In the genomic region with DNA sequence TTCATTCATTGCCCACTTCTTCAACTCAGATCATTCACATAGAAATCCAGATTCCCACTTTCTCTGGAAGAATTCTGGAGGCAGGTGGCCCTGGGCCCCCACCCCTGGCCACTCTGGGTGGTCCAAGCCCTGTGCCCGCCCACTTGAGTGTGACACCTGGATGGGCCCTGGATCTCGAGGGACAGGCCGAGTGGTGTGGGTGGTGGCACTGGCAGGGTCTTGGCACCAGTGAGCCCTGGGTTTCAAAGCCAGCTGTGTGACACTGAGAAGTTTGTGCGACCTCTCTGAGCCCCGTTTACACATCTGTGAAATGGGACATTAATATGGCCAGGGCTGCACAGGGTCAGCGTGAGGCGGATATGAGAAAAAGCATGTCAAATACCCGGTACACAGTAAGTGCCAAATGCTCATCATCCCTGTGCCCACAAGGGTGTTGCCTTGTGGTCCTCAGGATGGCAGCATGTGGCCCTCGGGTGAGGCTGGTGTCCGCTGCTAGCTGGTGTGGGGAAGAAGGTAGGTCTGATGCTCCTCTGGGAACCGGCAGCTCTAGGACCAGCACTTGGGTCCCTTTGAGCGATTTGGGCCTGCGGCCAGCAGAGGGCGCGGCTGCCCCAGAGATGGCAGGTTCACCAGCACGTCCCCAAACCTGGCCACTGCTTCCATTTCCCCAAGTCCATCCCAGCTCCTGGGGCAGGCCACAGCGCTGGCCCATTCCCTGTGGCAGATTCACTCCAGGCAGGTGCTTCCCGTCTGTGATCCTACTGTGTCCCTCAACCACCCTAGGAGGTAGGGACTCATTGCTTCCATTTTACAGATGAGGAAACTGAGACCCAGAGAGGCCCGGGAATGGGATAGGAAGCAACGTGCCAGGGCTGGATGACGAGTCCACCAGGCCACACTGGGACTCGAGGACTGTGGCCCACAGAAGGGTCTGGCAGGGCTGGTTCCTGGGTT, we compare ENCODE assay signal across 8 cellular contexts. TPM values are rescaled to one million over a fixed set of nuclear protein-coding genes. Genes with fewer than 3 reads are reported as not detected.
DNase-seq lines count a peak whose midpoint lies in the region; ATAC-seq and TF ChIP-seq lines count a peak whose summit lies in the region.

No MANE protein-coding gene starts in this region.

- no peak for TF ChIP-seq POLR2A in HCT116 (IDR thresholded peaks at IDR 0.05; ENCODE audit: borderline replicate concordance, extremely low read depth, insufficient read depth, insufficient read length)

- H3K36me3 ChIP-seq in HCT116 (ENCODE audit: control insufficient read depth in 1 of 2, insufficient read depth in 2 of 2, low read length in 2 of 2), result peaks cover 5 to 9% of the 10 kb centered on the region in 2 experiments; a peak in 1 of 4 replicates

- H2AFZ ChIP-seq in HCT116 (ENCODE audit: low read depth, low read length, poor library complexity, severe bottlenecking), result no peak overlapping the region

- H3K27me3 ChIP-seq in HCT116 (ENCODE audit: insufficient read depth, low read length) (no peaks in the 10 kb centered on the region), dorsolateral prefrontal cortex (no peaks in the 10 kb centered on the region)

- H3K9me3 ChIP-seq in HCT116 (ENCODE audit: control insufficient read depth in 1 of 2, insufficient read depth in 1 of 2, low read depth in 1 of 2, low read length in 2 of 2), result no peaks in the 10 kb centered on the region

- H3K4me1 ChIP-seq in HCT116 (ENCODE audit: control insufficient read depth in 1 of 2, insufficient read depth in 2 of 2, low read length in 2 of 2), result peaks cover 20 to 31% of the 10 kb centered on the region in 2 experiments

- peak; percentile 48 for ATAC-seq in HCT116
- ATAC-seq in GM18909 (IDR thresholded peaks at IDR 0.05; ENCODE audit: poor library complexity, unreplicated experiment), result no peak

- BruUV-seq in HCT116 (replicated peaks; lab: Mats Ljungman, UMichigan), result no TSS peak

- no peak overlapping the region for H3K9ac ChIP-seq in HCT116 (ENCODE audit: low read length)

- no peaks in the 10 kb centered on the region for H3K9me2 ChIP-seq in HCT116 (ENCODE audit: insufficient read depth)

- DNase-seq in COLO829 (ENCODE audit: low spot score), result peak; percentile 30
- peak; percentile 75 for DNase-seq in HCT116 (ENCODE audit: low read depth, low spot score)
- DNase-seq in NCI-H69 (lab: John Stamatoyannopoulos, UW), result peak; percentile 72
- DNase-seq in activated CD4-positive, alpha-beta memory T cell treated with anti-CD3 and anti-CD28 coated beads for 36 hours, result peak; percentile 84
- DNase-seq in dorsolateral prefrontal cortex, result peak; percentile 78 to 92 (median 84)
- DNase-seq in lung microvascular endothelial cell (ENCODE audit: low read depth in 2 of 2), result peak; percentile 81 to 89
- DNase-seq in stimulated activated CD8-positive, alpha-beta memory T cell treated with anti-CD3 and anti-CD28 coated beads, Interleukin-12 subunit alpha, Interleukin-12 subunit beta, amount 100 ng/mL, for 24 hours (ENCODE audit: extremely low read depth), result peak; percentile 37

- POLR2A ChIA-PET in HCT116 (lab: Charles Lee), result interaction anchor here (0.8 to 1.2 kb wide), 2 partner anchors 30 to 58 kb away, joined by 3 to 4 read pairs; no protein-coding TSS in a partner anchor
- POLR2A ChIA-PET in activated CD4-positive, alpha-beta memory T cell treated with anti-CD3 and anti-CD28 coated beads for 36 hours (lab: Charles Lee), result no interaction called here

- no peaks in the 10 kb centered on the region; the same call in 1 of the 2 replicates for H3K79me2 ChIP-seq in HCT116 (ENCODE audit: insufficient read depth, low read length)

- peaks cover 21% of the 10 kb centered on the region for H3K27me3 Mint-ChIP-seq in activated CD4-positive, alpha-beta memory T cell treated with anti-CD3 and anti-CD28 coated beads for 36 hours

- H3K36me3 Mint-ChIP-seq in activated CD4-positive, alpha-beta memory T cell treated with anti-CD3 and anti-CD28 coated beads for 36 hours, result no peaks in the 10 kb centered on the region

- no peak overlapping the region for H3K27ac Mint-ChIP-seq in activated CD4-positive, alpha-beta memory T cell treated with anti-CD3 and anti-CD28 coated beads for 36 hours

- H3K4me3 Mint-ChIP-seq in activated CD4-positive, alpha-beta memory T cell treated with anti-CD3 and anti-CD28 coated beads for 36 hours, result no peak overlapping the region

- peaks cover 9% of the 10 kb centered on the region for H3K4me1 Mint-ChIP-seq in activated CD4-positive, alpha-beta memory T cell treated with anti-CD3 and anti-CD28 coated beads for 36 hours (ENCODE audit: low read depth)

- intact Hi-C loops in HCT116 (cut with micrococcal nuclease) (loop anchor here (1.0 to 10.0 kb wide), 3 partner anchors 88 to 548 kb away; a partner anchor contains a TSS), dorsolateral prefrontal cortex (cut with DNase I) (loop anchor here in 1 of 2 donors (1.0 kb wide), 1 partner anchor 106 kb away; no protein-coding TSS in a partner anchor)
- intact Hi-C loops in activated CD4-positive, alpha-beta memory T cell treated with anti-CD3 and anti-CD28 coated beads for 36 hours (cut with micrococcal nuclease), result loop anchor here (1.0 kb wide), 1 partner anchor 109 kb away; no protein-coding TSS in a partner anchor

- H3K4me2 ChIP-seq in HCT116 (ENCODE audit: low read length), result no peak overlapping the region

- TF ChIP-seq CTCF in HCT116 (IDR thresholded peaks at IDR 0.05 in 2 of 3, conservative IDR thresholded peaks at IDR 0.05 in 1 of 3; ENCODE audit: borderline replicate concordance in 1 of 3, insufficient read depth in 1 of 3, low read depth in 2 of 3, low read length in 2 of 3) (peak in 2 of 3 experiments; percentile 98 to 99; a peak in 4 of 6 replicates), dorsolateral prefrontal cortex (IDR thresholded peaks at IDR 0.05 in 54 of 56, conservative IDR thresholded peaks at IDR 0.05 in 2 of 56; ENCODE audit: low read depth in 1 of 56, partially characterized antibody in 56 of 56) (peak; percentile 40 to 86 (median 76))

- H3K9me3 Mint-ChIP-seq in activated CD4-positive, alpha-beta memory T cell treated with anti-CD3 and anti-CD28 coated beads for 36 hours, result no peaks in the 10 kb centered on the region

- H3K27ac ChIP-seq in HCT116 (ENCODE audit: low read depth, low read length) (no peak overlapping the region), dorsolateral prefrontal cortex (no peak overlapping the region)

- H3K4me3 ChIP-seq in HCT116 (replicated peaks in 1 of 2; ENCODE audit: low read depth in 1 of 2, low read length in 2 of 2) (no peak overlapping the region), dorsolateral prefrontal cortex (no peak overlapping the region)

- no peak for TF ChIP-seq RAD21 in HCT116 (IDR thresholded peaks at IDR 0.05; ENCODE audit: low read depth)

- CTCF ChIA-PET in HCT116 (lab: Charles Lee), result interaction anchor here (0.6 to 2.4 kb wide), 21 partner anchors 9 to 666 kb away, joined by 3 to 24 read pairs (median 4); a partner anchor contains a TSS
- CTCF ChIA-PET in activated CD4-positive, alpha-beta memory T cell treated with anti-CD3 and anti-CD28 coated beads for 36 hours (lab: Charles Lee), result interaction anchor here (0.7 to 6.8 kb wide), 14 partner anchors 10 to 550 kb away, joined by 3 to 110 read pairs (median 3); a partner anchor contains a TSS

- no peaks in the 10 kb centered on the region for H4K20me1 ChIP-seq in HCT116 (ENCODE audit: insufficient read depth)

- RAD21 ChIA-PET in HCT116 (lab: Charles Lee; ENCODE audit: low non-redundant PET in 1 of 2, low total read pairs in 2 of 2, uncharacterized antibody in 2 of 2, unreplicated experiment in 2 of 2), result interaction anchor here (0.6 to 1.3 kb wide), 5 partner anchors 58 to 527 kb away, joined by 3 to 7 read pairs (median 3); a partner anchor contains a TSS

TF ChIP-seq in HCT116, 20 proteins besides CTCF, POLR2A, EP300 and RAD21:
- TF ChIP-seq SIN3A (IDR thresholded peaks at IDR 0.05; ENCODE audit: low read depth) (no peak), JUND (IDR thresholded peaks at IDR 0.05) (no peak), CEBPB (IDR thresholded peaks at IDR 0.05; ENCODE audit: low read depth) (no peak), POLR2AphosphoS5 (IDR thresholded peaks at IDR 0.05; ENCODE audit: low read depth, low read length) (peak; percentile 23; the same call in 1 of the 2 replicates)

RNA-seq across cellular contexts. Expression of a gene that starts 3.6 kb away (rescaled TPM):
- 19.8 TPM for total RNA-seq in HCT116 (2021; ENCODE audit: unreplicated experiment)
- 21.7 and 26.8 TPM in 2 replicates for polyA plus RNA-seq in HCT116 (2012)
- under 1 TPM; 0.34 to 0.40 TPM for total RNA-seq in activated CD4-positive, alpha-beta memory T cell treated with anti-CD3 and anti-CD28 coated beads for 36 hours
- total RNA-seq in dorsolateral prefrontal cortex, result 10 to 100 TPM in 7 of 120 experiments, 1 to 10 TPM in 113; 1.5 to 15.5 (median 5.1) TPM
- 0.60 and 1.3 TPM in 2 replicates for total RNA-seq in lung microvascular endothelial cell

RNA-seq across cellular contexts. Expression of a gene that starts 11.4 kb away (rescaled TPM):
- total RNA-seq in HCT116 (2021; ENCODE audit: unreplicated experiment) (0.61 TPM), dorsolateral prefrontal cortex (100 to 1,000 TPM in 3 of 120 experiments, 10 to 100 TPM in 117; 15.8 to 117 (median 47.0) TPM), lung microvascular endothelial cell (not detected in 2 replicates)
- polyA plus RNA-seq in HCT116 (2012), result 0.80 and 1.0 TPM in 2 replicates
- not detected for total RNA-seq in activated CD4-positive, alpha-beta memory T cell treated with anti-CD3 and anti-CD28 coated beads for 36 hours

RNA-seq across cellular contexts. Expression of a gene that starts 57.7 kb away (rescaled TPM):
- total RNA-seq in HCT116 (2021; ENCODE audit: unreplicated experiment) (3.9 TPM), dorsolateral prefrontal cortex (10 to 100 TPM in 56 of 120 experiments, 1 to 10 TPM in 64; 5.7 to 18.1 (median 9.9) TPM), lung microvascular endothelial cell (1.7 and 3.6 TPM in 2 replicates)
- 0.96 and 1.1 TPM in 2 replicates for polyA plus RNA-seq in HCT116 (2012)
- 1 to 10 TPM; 3.0 to 3.5 TPM for total RNA-seq in activated CD4-positive, alpha-beta memory T cell treated with anti-CD3 and anti-CD28 coated beads for 36 hours

Comparison
In these comparisons a context has a peak if more than half of its experiments do, and no peak if none do; other contexts are left out.
1. DNase-seq: peak in every context shown above with its lines; median percentile 85 in lung microvascular endothelial cell; 84 in dorsolateral prefrontal cortex; 84 in activated CD4-positive, alpha-beta memory T cell treated with anti-CD3 and anti-CD28 coated beads for 36 hours; 75 in HCT116; 72 in NCI-H69; 37 in stimulated activated CD8-positive, alpha-beta memory T cell treated with anti-CD3 and anti-CD28 coated beads, Interleukin-12 subunit alpha, Interleukin-12 subunit beta, amount 100 ng/mL, for 24 hours; 30 in COLO829.
2. RNA of a gene that starts 11.4 kb away (total RNA-seq): 15.8 to 117 TPM in dorsolateral prefrontal cortex; 0.61 TPM in HCT116 (single experiment), not detected in activated CD4-positive, alpha-beta memory T cell treated with anti-CD3 and anti-CD28 coated beads for 36 hours and not detected in lung microvascular endothelial cell; every median in the first group is over 10 times any median in the second.